1 cellular context compared by ENCODE assay signal in the genomic region with DNA sequence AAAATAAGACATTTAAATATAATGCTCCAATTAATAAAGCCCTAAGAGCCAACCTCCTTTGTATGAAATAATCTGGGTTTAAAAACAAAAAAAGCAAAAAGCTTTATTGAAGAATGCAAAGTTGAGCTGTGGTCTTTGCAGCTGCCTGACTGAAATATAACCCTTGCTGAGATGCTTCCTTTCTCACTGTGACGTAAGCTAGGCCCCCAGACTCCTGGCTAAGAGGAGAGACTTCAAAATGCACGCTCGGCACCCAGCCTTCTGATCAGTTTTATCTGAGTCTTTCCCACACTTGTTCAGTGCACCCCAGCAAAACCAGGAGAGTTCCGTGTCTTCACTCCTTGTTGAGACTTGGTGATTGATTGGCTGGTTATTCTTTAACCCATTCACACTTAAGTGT.
TF ChIP-seq lines count a peak whose summit lies in the region.

No MANE protein-coding gene starts in this region.

TF ChIP-seq in GM12878, 131 proteins besides CTCF, POLR2A, EP300 and RAD21 (continued from another document):
- TF ChIP-seq, protein P1, sequence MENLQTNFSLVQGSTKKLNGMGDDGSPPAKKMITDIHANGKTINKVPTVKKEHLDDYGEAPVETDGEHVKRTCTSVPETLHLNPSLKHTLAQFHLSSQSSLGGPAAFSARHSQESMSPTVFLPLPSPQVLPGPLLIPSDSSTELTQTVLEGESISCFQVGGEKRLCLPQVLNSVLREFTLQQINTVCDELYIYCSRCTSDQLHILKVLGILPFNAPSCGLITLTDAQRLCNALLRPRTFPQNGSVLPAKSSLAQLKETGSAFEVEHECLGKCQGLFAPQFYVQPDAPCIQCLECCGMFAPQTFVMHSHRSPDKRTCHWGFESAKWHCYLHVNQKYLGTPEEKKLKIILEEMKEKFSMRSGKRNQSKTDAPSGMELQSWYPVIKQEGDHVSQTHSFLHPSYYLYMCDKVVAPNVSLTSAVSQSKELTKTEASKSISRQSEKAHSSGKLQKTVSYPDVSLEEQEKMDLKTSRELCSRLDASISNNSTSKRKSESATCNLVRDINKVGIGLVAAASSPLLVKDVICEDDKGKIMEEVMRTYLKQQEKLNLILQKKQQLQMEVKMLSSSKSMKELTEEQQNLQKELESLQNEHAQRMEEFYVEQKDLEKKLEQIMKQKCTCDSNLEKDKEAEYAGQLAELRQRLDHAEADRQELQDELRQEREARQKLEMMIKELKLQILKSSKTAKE (IDR thresholded peaks at IDR 0.05; ENCODE audit: low read depth, poor library complexity, severe bottlenecking): no peak
- TF ChIP-seq MTA2 (IDR thresholded peaks at IDR 0.05; ENCODE audit: low read depth) (0 out of 2 replicates have a peak, but pooled peaks have one; percentile 47), HDAC2 (IDR thresholded peaks at IDR 0.05) (no peak), HCFC1 (IDR thresholded peaks at IDR 0.05; ENCODE audit: low read length) (no peak)
